ENCODE assay signal across 8 cellular contexts in genomic region chr2:11344342-11344955, GRCh38. TPM values are rescaled to one million over a fixed set of nuclear protein-coding genes. Genes with fewer than 3 reads are reported as not detected.
DNase-seq lines count a peak whose midpoint lies in the region; ATAC-seq and TF ChIP-seq lines count a peak whose summit lies in the region.

Gene ROCK2 (minus strand): TSS chr2:11344636. CDS start chr2:11344136, 500 bp downstream.

- H3K27me3 Mint-ChIP-seq in nephron progenitor cell (ENCODE audit: low read depth, poor library complexity), result no peaks in the 10 kb centered on the region

- H3K36me3 ChIP-seq in KMS-11 (ENCODE audit: insufficient read depth) (no peaks in the 10 kb centered on the region), stomach smooth muscle (ENCODE audit: control insufficient read depth in 2 of 2, insufficient read depth in 2 of 2, low read length in 2 of 2) (no peaks in the 10 kb centered on the region)

- H3K4me2 ChIP-seq in KMS-11, result peak within 1 kb of the TSS; percentile 95

- H3K27me3 ChIP-seq in KMS-11 (ENCODE audit: insufficient read depth, low read depth) (no peaks in the 10 kb centered on the region), stomach smooth muscle (ENCODE audit: control insufficient read depth in 1 of 2, insufficient read depth in 2 of 2, low read length in 2 of 2) (no peaks in the 10 kb centered on the region)

- H3K9ac ChIP-seq in KMS-11 (peak within 1 kb of the TSS; percentile 67), stomach smooth muscle (ENCODE audit: low read length in 2 of 2) (peak within 1 kb of the TSS; percentile 90 to 97)

- peaks cover 41% of the 10 kb centered on the region for H3K79me2 ChIP-seq in KMS-11 (ENCODE audit: insufficient read depth, low read depth)

- peak within 1 kb of the TSS; percentile 89 for H2AFZ ChIP-seq in KMS-11 (ENCODE audit: low read depth)

- ATAC-seq in GM21717 (IDR thresholded peaks at IDR 0.05; ENCODE audit: unreplicated experiment), result peak; percentile 58

- no peaks in the 10 kb centered on the region for H3K9me3 ChIP-seq in stomach smooth muscle (ENCODE audit: control insufficient read depth in 2 of 2, low read length in 2 of 2)

- H3K9me3 Mint-ChIP-seq in nephron progenitor cell, result no peaks in the 10 kb centered on the region

- H3K36me3 Mint-ChIP-seq in nephron progenitor cell (ENCODE audit: low read depth), result peaks cover 7% of the 10 kb centered on the region

- peak within 1 kb of the TSS; percentile 32 for H3K27ac ChIP-seq in KMS-11
- peak within 1 kb of the TSS; percentile 100 for H3K27ac ChIP-seq in RWPE1
- peak within 1 kb of the TSS; percentile 97 for H3K27ac ChIP-seq in stomach smooth muscle (ENCODE audit: low read length)

- H3K4me1 ChIP-seq in KMS-11 (ENCODE audit: low read depth, poor library complexity, severe bottlenecking) (peaks cover 31% of the 10 kb centered on the region), stomach smooth muscle (ENCODE audit: control insufficient read depth, insufficient read depth, low read length) (peaks cover 2% of the 10 kb centered on the region)

- H3K4me3 Mint-ChIP-seq in nephron progenitor cell, result peak within 1 kb of the TSS; percentile 94

- TF ChIP-seq CTCF in KMS-11 (conservative IDR thresholded peaks at IDR 0.05; ENCODE audit: low read depth, low read length) (no peak), RWPE1 (conservative IDR thresholded peaks at IDR 0.05; ENCODE audit: low read depth) (no peak), fibroblast of the aortic adventitia (IDR thresholded peaks at IDR 0.05; ENCODE audit: insufficient read depth, low read length) (no peak), nephron progenitor cell (IDR thresholded peaks at IDR 0.05) (no peak)

- CTCF ChIA-PET in RWPE1 (lab: Yijun Ruan, JAX), result interaction anchor here (0.9 to 1.0 kb wide), 2 partner anchors 9 to 25 kb away, joined by 3 read pairs; no protein-coding TSS in a partner anchor

- peak within 1 kb of the TSS; percentile 99 for H3K27ac Mint-ChIP-seq in nephron progenitor cell

- H3K4me3 ChIP-seq in KMS-11 (IDR thresholded peaks at IDR 0.05; ENCODE audit: insufficient read depth, low read depth, low read length), result peak within 1 kb of the TSS; percentile 77
- H3K4me3 ChIP-seq in fibroblast of the aortic adventitia (ENCODE audit: low read depth, low read length), result peak within 1 kb of the TSS; percentile 92
- H3K4me3 ChIP-seq in stomach smooth muscle (ENCODE audit: low read length in 2 of 2), result peak within 1 kb of the TSS; percentile 88 to 95

- DNase-seq in DMS53 treated with DMSO at 0.1 percent for 48 hours (lab: John Stamatoyannopoulos, UW; ENCODE audit: unreplicated experiment) (peak; percentile 34), RWPE1 (ENCODE audit: low spot score) (peak; percentile 77), fibroblast of the aortic adventitia (ENCODE audit: low read depth) (peak; percentile 75), nephron progenitor cell (peak; percentile 89)
- DNase-seq in activated effector memory CD4-positive, alpha-beta T cell treated with anti-CD3 and anti-CD28 coated beads, Interleukin-2, amount 50 U/mL, for 16 hours, result peak; percentile 89

- peaks cover 9% of the 10 kb centered on the region; the same call in 1 of the 2 replicates for H4K20me1 ChIP-seq in KMS-11 (ENCODE audit: insufficient read depth)

- POLR2A ChIA-PET in RWPE1 (lab: Yijun Ruan, JAX; ENCODE audit: low non-redundant PET), result interaction anchor here (0.6 to 1.2 kb wide), 2 partner anchors 9 to 30 kb away, joined by 4 to 5 read pairs; no protein-coding TSS in a partner anchor

- H3K4me1 Mint-ChIP-seq in nephron progenitor cell, result peaks cover 66% of the 10 kb centered on the region

RNA-seq across cellular contexts. Expression of gene ROCK2, which starts in this region (rescaled TPM):
- total RNA-seq in fibroblast of the aortic adventitia (ENCODE audit: low replicate concordance), result 65.3 and 92.9 TPM in 2 replicates

Comparison
In these comparisons a context has a peak if more than half of its experiments do, and no peak if none do; other contexts are left out.
1. Peak in every context shown above with its lines: DNase-seq, ATAC-seq, H3K4me3 ChIP-seq and H3K27ac ChIP-seq.
2. DNase-seq: peak in every context shown above with its lines; median percentile 89 in activated effector memory CD4-positive, alpha-beta T cell treated with anti-CD3 and anti-CD28 coated beads, Interleukin-2, amount 50 U/mL, for 16 hours; 89 in nephron progenitor cell; 77 in RWPE1; 75 in fibroblast of the aortic adventitia; 34 in DMS53 treated with DMSO at 0.1 percent for 48 hours.
3. H3K27ac ChIP-seq: peak in every context shown above with its lines; median percentile 100 in RWPE1; 97 in stomach smooth muscle; 32 in KMS-11.